In genomic region chr2:49044265-49044664, GRCh38 we compare ENCODE assay signal across 16 cellular contexts.
"Had no signal": no experiment of that assay in that cellular context is flagged by ENCODE, and none has a peak within 500 bp of the region (broad histone marks: within the 10 kb centered on the region; RNA-seq: fewer than 3 reads in every experiment).

No MANE protein-coding gene starts in this region.

- H3K27ac Mint-ChIP-seq: activated CD4-positive, alpha-beta T cell treated with anti-CD3 and anti-CD28 coated beads for 36 hours; activated naive CD4-positive, alpha-beta T cell treated with anti-CD3 and anti-CD28 coated beads, Interleukin-2, amount 50 U/mL, for 72 hours; naive thymus-derived CD8-positive, alpha-beta T cell had no signal

- H3K27me3 Mint-ChIP-seq: activated CD4-positive, alpha-beta T cell treated with anti-CD3 and anti-CD28 coated beads for 36 hours had no signal

- H3K9me3 Mint-ChIP-seq: activated naive CD4-positive, alpha-beta T cell treated with anti-CD3 and anti-CD28 coated beads, Interleukin-2, amount 50 U/mL, for 72 hours had no signal

- H3K4me1 Mint-ChIP-seq: activated CD4-positive, alpha-beta T cell treated with anti-CD3 and anti-CD28 coated beads for 36 hours; naive thymus-derived CD8-positive, alpha-beta T cell had no signal

- H3K4me3 Mint-ChIP-seq: activated CD4-positive, alpha-beta T cell treated with anti-CD3 and anti-CD28 coated beads for 36 hours; naive thymus-derived CD8-positive, alpha-beta T cell had no signal

- H3K36me3 Mint-ChIP-seq: activated naive CD4-positive, alpha-beta T cell treated with anti-CD3 and anti-CD28 coated beads, Interleukin-2, amount 50 U/mL, for 72 hours; naive thymus-derived CD8-positive, alpha-beta T cell had no signal

- DNase-seq: activated CD4-positive, alpha-beta T cell treated with anti-CD3 and anti-CD28 coated beads for 36 hours; activated CD4-positive, alpha-beta T cell treated with anti-CD3 and anti-CD28 coated beads, Interleukin-2, amount 50 U/mL, for 48 hours; activated gamma-delta T cell treated with Interleukin-2 at 50 U/mL for 16 hours; adrenal gland; cerebellar nuclear complex; effector CD4-positive, alpha-beta T cell; gastrocnemius medialis; heart left ventricle; kidney glomerular epithelial cell; naive thymus-derived CD8-positive, alpha-beta T cell; nucleus accumbens; stimulated activated CD4-positive, alpha-beta T cell treated with anti-CD3 and anti-CD28 coated beads, Interleukin-2, amount 100 ng/mL, for 24 hours; stimulated activated naive CD8-positive, alpha-beta T cell treated with anti-CD3 and anti-CD28 coated beads, Interleukin-15, Interleukin-2, amounts not matched to agents 100 U/mL and 50 U/mL, for 24 hours; substantia nigra; tibial artery had no signal

- ATAC-seq: activated CD4-positive, alpha-beta T cell treated with anti-CD3 and anti-CD28 coated beads for 36 hours; activated naive CD4-positive, alpha-beta T cell treated with anti-CD3 and anti-CD28 coated beads, Interleukin-2, amount 50 U/mL, for 72 hours; gastrocnemius medialis; naive thymus-derived CD8-positive, alpha-beta T cell; stimulated activated naive CD8-positive, alpha-beta T cell treated with anti-CD3 and anti-CD28 coated beads, Interleukin-15, Interleukin-2, amounts not matched to agents 100 U/mL and 50 U/mL, for 24 hours had no signal
